ENCODE assay signal across 1 cellular context in the genomic region with DNA sequence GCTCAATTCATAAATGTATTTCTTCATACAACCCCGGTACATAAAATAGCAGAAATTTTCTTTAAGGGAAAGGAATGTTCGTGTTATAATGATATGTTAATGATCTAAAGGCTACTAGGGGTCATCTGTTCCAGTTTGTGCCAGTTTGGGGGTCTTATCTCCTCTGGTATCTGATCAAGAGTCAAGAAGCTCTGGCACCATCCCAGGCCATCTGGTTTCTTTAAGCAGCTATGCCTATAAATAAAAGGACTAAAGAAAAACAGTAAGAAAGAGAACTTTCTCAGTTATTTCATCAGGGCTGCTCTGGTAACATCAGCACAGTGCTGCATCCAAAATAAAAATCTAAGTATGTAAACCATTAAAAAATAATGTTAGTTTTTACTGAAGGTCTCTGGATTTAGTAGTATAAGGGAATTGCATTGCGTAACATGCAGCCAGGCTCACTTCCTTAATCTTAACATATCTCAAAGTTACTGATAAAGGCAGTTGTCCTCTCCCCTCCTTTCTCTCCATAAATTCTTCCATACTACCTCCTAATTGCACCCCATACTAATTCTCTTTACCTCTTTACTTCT.
TF ChIP-seq lines count a peak whose summit lies in the region.

No MANE protein-coding gene starts in this region.

TF ChIP-seq in H1, 55 proteins besides CTCF, POLR2A, EP300 and RAD21:
- TF ChIP-seq CEBPB (IDR thresholded peaks at IDR 0.05; ENCODE audit: low read depth, low read length) (peak; percentile 45; the same call in 1 of the 2 replicates), ASH2L (IDR thresholded peaks at IDR 0.05; ENCODE audit: low read length) (no peak)
